8 cellular contexts compared by ENCODE assay signal in the genomic region with DNA sequence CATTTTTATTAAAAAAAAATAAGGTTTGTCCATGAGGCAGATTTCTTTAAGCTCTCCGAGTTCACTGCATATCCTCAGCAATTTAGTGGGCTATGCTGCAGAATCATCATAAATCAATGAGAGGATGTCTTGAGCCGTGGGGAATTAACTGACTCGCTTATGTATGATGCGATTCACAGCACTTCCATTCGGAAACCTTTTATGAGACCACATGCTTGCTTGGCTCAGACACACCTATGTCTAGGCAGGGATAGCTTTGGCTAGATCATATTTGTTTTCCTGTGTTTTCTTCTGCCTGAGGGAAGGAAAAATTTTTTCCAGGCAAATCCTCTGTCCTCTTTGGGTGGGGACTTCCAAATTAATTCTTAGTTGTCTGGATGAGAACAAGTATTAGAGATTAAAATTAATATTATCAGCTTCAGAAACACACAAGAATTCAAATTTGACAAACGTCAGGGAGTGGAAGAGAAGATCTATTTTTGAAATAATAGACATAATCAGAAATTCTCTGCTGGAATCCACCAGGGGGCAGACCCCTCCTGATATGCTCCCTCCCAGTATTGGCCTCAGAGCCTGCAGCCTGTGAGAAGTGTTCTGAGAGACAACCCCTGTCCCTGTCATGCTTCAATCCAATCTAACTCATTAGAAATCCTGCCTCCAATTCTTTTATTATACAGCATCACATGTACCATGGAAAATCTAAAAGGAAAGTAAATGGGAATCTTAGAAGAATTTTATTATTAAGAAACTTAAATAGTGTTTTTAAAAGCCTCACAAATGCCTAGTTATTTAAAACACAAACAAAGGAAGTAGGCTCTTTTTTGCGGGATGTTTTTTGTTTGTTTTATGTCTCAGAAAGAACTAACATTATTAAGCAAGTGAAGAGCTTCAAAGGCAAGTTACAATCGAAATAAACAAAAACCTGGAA.
DNase-seq lines count a peak whose midpoint lies in the region; ATAC-seq and TF ChIP-seq lines count a peak whose summit lies in the region.

No MANE protein-coding gene starts in this region.

- no peaks in the 10 kb centered on the region for H3K4me1 ChIP-seq in OCI-LY3 (ENCODE audit: low read length)

- CTCF ChIA-PET in GM10248 (lab: Yijun Ruan, JAX), result interaction anchor here (0.8 to 2.3 kb wide), 11 partner anchors 8 to 797 kb away, joined by 3 to 10 read pairs (median 4); no protein-coding TSS in a partner anchor

- no peak for TF ChIP-seq CTCF in GM10248 (IDR thresholded peaks at IDR 0.05; ENCODE audit: control extremely low read depth, extremely low read depth, low read depth, missing control alignments)
- TF ChIP-seq CTCF in OCI-LY3 (IDR thresholded peaks at IDR 0.05; ENCODE audit: low read depth, low read length), result peak; percentile 81
- no peak for TF ChIP-seq CTCF in lower leg skin (IDR thresholded peaks at IDR 0.05)

- no peaks in the 10 kb centered on the region for H4K20me1 ChIP-seq in OCI-LY3 (ENCODE audit: insufficient read depth, low read length)

- H3K9ac ChIP-seq in OCI-LY3 (ENCODE audit: low read length), result no peak overlapping the region

- H3K79me2 ChIP-seq in OCI-LY3 (ENCODE audit: low read length), result no peaks in the 10 kb centered on the region

- no peaks in the 10 kb centered on the region for H3K27me3 ChIP-seq in OCI-LY3 (ENCODE audit: low read depth, low read length)

- no peaks in the 10 kb centered on the region for H3K36me3 ChIP-seq in OCI-LY3 (replicated peaks; ENCODE audit: low read depth, low read length)

- 18 to 30% methylated on average over 8 of the region's 8 CpGs for WGBS in lower leg skin, 2 donors

- no peak overlapping the region for H3K27ac ChIP-seq in OCI-LY3 (ENCODE audit: low read length)

- H3K4me3 ChIP-seq in OCI-LY3 (ENCODE audit: low read length) (no peak overlapping the region), lower leg skin (ENCODE audit: low read depth, poor library complexity, severe bottlenecking) (no peak overlapping the region)

- DNase-seq in GM10248 (ENCODE audit: extremely low spot score), result peak; percentile 11
- peak; percentile 64 for DNase-seq in HT-29 (ENCODE audit: low spot score)
- DNase-seq in dermis microvascular lymphatic vessel endothelial cell (ENCODE audit: low read depth in 2 of 2), result peak; percentile 4 to 25
- DNase-seq in midbrain (lab: John Stamatoyannopoulos, UW), result peak; percentile 73
- no peak for DNase-seq in lower leg skin (ENCODE audit: low spot score in 2 of 2)
- DNase-seq in mesenteric fat pad (ENCODE audit: low spot score), result no peak

- intact Hi-C loops in lower leg skin (cut with DNase I; ENCODE audit: low total_unique reads), result no loop called here

- H3K9me3 ChIP-seq in OCI-LY3 (ENCODE audit: insufficient read depth, low read length), result no peaks in the 10 kb centered on the region

- no peak for TF ChIP-seq POLR2A in lower leg skin (IDR thresholded peaks at IDR 0.05)

- ATAC-seq in GM21381 (IDR thresholded peaks at IDR 0.05; ENCODE audit: unreplicated experiment), result peak; percentile 77

- 0 out of 2 replicates have a peak overlapping the region, but pooled peaks have one; percentile 12 for H2AFZ ChIP-seq in OCI-LY3 (ENCODE audit: low read depth, low read length)

- no peak overlapping the region for H3K4me2 ChIP-seq in OCI-LY3 (ENCODE audit: low read length)

- POLR2A ChIA-PET in GM10248 (lab: Yijun Ruan, JAX), result no interaction called here

Comparison
In these comparisons a context has a peak if more than half of its experiments do, and no peak if none do; other contexts are left out.
1. DNase-seq: peak in GM10248 (single experiment), HT-29 (single experiment), dermis microvascular lymphatic vessel endothelial cell (2 of 2) and midbrain (single experiment); none in lower leg skin (0 of 2) and mesenteric fat pad (single experiment).